9 cellular contexts compared by ENCODE assay signal in the genomic region with DNA sequence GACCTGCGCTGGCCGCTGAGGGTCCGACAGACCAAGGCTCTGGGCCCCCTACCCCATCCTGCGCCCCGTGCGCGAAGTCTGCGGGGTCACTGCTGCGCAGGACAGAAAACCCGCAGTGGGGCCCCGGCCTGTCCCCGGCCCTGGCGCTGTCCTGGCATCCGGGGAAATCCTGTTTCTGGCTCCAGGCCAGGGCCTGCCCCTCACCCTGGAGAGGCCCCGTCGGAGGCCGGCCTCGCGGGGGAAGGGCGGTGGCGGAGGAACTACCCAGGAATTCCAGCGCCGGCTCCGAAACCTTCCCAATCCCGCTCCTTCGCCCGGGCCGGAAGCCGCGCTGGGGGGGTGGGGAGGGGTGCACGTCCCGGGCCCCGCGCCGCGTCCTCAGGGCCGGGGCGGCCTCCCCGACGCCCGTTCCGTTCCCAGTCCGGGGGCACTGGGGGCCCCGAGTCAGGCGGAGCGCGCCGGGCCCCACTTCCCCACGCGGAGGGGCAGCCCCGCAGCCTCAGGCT.
DNase-seq lines count a peak whose midpoint lies in the region; ATAC-seq, FAIRE-seq and TF ChIP-seq lines count a peak whose summit lies in the region.
"Had no signal": no experiment of that assay in that cellular context is flagged by ENCODE, and none has a peak within 500 bp of the region (broad histone marks: within the 10 kb centered on the region; RNA-seq: fewer than 3 reads in every experiment).

No MANE protein-coding gene starts in this region.

- no peak for TF ChIP-seq CTCF in GM23338 (conservative IDR thresholded peaks at IDR 0.05; ENCODE audit: low read depth in 2 of 2)
- no peak for TF ChIP-seq CTCF in heart right ventricle (IDR thresholded peaks at IDR 0.05)
- TF ChIP-seq CTCF in prostate gland (IDR thresholded peaks at IDR 0.05), result peak in 1 of 4 experiments; percentile 4

- 9% methylated on average over 51 of the region's 51 CpGs for WGBS in heart right ventricle, 2 donors
- WGBS in prostate gland, result 26% methylated on average over 19 of the region's 51 CpGs

- FAIRE-seq in GM12891 (lab: Jason Lieb, UNC), result no peak

- H3K9me2 ChIP-seq in GM23338 (ENCODE audit: insufficient read depth), result no peaks in the 10 kb centered on the region

- peaks cover 11% of the 10 kb centered on the region for H3K4me1 Mint-ChIP-seq in GM23338
- H3K4me1 Mint-ChIP-seq in activated T-helper 17 cell treated with anti-CD3 and anti-CD28 coated beads, Interleukin-2, amount 50 U/mL, for 72 hours, result no peaks in the 10 kb centered on the region

- peak overlapping the region; percentile 83; the same call in 1 of the 2 replicates for H3K27ac ChIP-seq in GM23338 (ENCODE audit: low read depth)
- H3K27ac ChIP-seq in heart right ventricle, result peak overlapping the region; percentile 82 to 96 (median 91)
- H3K27ac ChIP-seq in prostate gland, result peak overlapping the region; percentile 83 to 89

- H3K4me3 ChIP-seq in GM23338 (peak overlapping the region; percentile 49), heart right ventricle (peak overlapping the region; percentile 45 to 80 (median 68)), prostate gland (peak overlapping the region; percentile 56 to 68)

- H3K9me3 Mint-ChIP-seq in GM23338, result no peaks in the 10 kb centered on the region
- H3K9me3 Mint-ChIP-seq in activated T-helper 17 cell treated with anti-CD3 and anti-CD28 coated beads, Interleukin-2, amount 50 U/mL, for 72 hours, result no peaks in the 10 kb centered on the region
- H3K9me3 Mint-ChIP-seq: brain had no signal

- ATAC-seq in GM23338, result peak; percentile 49
- peak; percentile 44 for ATAC-seq in activated T-helper 17 cell treated with anti-CD3 and anti-CD28 coated beads, Interleukin-2, amount 50 U/mL, for 72 hours (replicated peaks)
- peak; percentile 17 to 47 (median 30) for ATAC-seq in heart right ventricle

- H3K36me3 ChIP-seq in GM23338 (ENCODE audit: insufficient read depth) (no peaks in the 10 kb centered on the region), heart right ventricle (peaks cover 0 to 7% (median 0%) of the 10 kb centered on the region in 9 donors), prostate gland (no peaks in the 10 kb centered on the region)

- peaks cover 9% of the 10 kb centered on the region for H3K4me1 ChIP-seq in GM23338 (ENCODE audit: insufficient read depth)
- H3K4me1 ChIP-seq in heart right ventricle, result peaks cover 40 to 94% (median 64%) of the 10 kb centered on the region in 9 donors
- H3K4me1 ChIP-seq in prostate gland (replicated peaks), result peaks cover 27% of the 10 kb centered on the region

- no peaks in the 10 kb centered on the region for H3K9me3 ChIP-seq in heart right ventricle
- no peaks in the 10 kb centered on the region for H3K9me3 ChIP-seq in prostate gland

- no peak overlapping the region for H2AFZ ChIP-seq in GM23338

- no peaks in the 10 kb centered on the region for H3K79me2 ChIP-seq in GM23338 (replicated peaks; ENCODE audit: insufficient read depth)

- H3K36me3 Mint-ChIP-seq in GM23338 (ENCODE audit: low read depth), result peaks cover under 1% of the 10 kb centered on the region; the same call in 1 of the 3 replicates
- H3K36me3 Mint-ChIP-seq in activated T-helper 17 cell treated with anti-CD3 and anti-CD28 coated beads, Interleukin-2, amount 50 U/mL, for 72 hours (ENCODE audit: low read depth), result no peaks in the 10 kb centered on the region
- H3K36me3 Mint-ChIP-seq: brain had no signal

- TF ChIP-seq POLR2A in prostate gland (IDR thresholded peaks at IDR 0.05), result no peak
- TF ChIP-seq POLR2A in GM12891 (IDR thresholded peaks at IDR 0.05; ENCODE audit: low read depth, low read length), result no peak

- no peak overlapping the region for H3K27ac Mint-ChIP-seq in GM23338
- no peak overlapping the region for H3K27ac Mint-ChIP-seq in activated T-helper 17 cell treated with anti-CD3 and anti-CD28 coated beads, Interleukin-2, amount 50 U/mL, for 72 hours

- peaks cover 3% of the 10 kb centered on the region; the same call in 1 of the 2 replicates for H3F3A ChIP-seq in GM23338 (replicated peaks; ENCODE audit: low read depth)

- peak overlapping the region; percentile 57 for H3K4me3 Mint-ChIP-seq in GM23338
- no peak overlapping the region for H3K4me3 Mint-ChIP-seq in activated T-helper 17 cell treated with anti-CD3 and anti-CD28 coated beads, Interleukin-2, amount 50 U/mL, for 72 hours

- peaks cover 18% of the 10 kb centered on the region for H3K27me3 Mint-ChIP-seq in GM23338 (ENCODE audit: insufficient read depth, low read depth, poor library complexity)
- no peaks in the 10 kb centered on the region for H3K27me3 Mint-ChIP-seq in activated T-helper 17 cell treated with anti-CD3 and anti-CD28 coated beads, Interleukin-2, amount 50 U/mL, for 72 hours
- H3K27me3 Mint-ChIP-seq: brain had no signal

- H3K27me3 ChIP-seq in GM23338 (ENCODE audit: insufficient read depth) (no peaks in the 10 kb centered on the region), heart right ventricle (peaks cover 0 to 20% (median 0%) of the 10 kb centered on the region in 7 donors), prostate gland (replicated peaks; ENCODE audit: insufficient read depth) (no peaks in the 10 kb centered on the region)

- intact Hi-C loops in heart right ventricle (cut with DNase I) (loop anchor here (2.0 to 10.0 kb wide), 7 partner anchors 70 to 120 kb away; partner anchors contain the start of gene FAAP20 (in 4 of the 10)), prostate gland (cut with DNase I) (loop anchor here (5.0 kb wide), 2 partner anchors 42 to 68 kb away; no protein-coding TSS in a partner anchor)

- DNase-seq in 8988T (peak; percentile 86), GM23338 (ENCODE audit: low spot score) (peak; percentile 94), heart right ventricle (peak; percentile 73 to 77), prostate gland (ENCODE audit: low spot score) (no peak), NOMO-1 (lab: John Stamatoyannopoulos, UW; ENCODE audit: unreplicated experiment in 2 of 2) (no peak), AML-193 (lab: John Stamatoyannopoulos, UW) (no peak), GM12891 (ENCODE audit: insufficient read length, low spot score) (no peak)

- peak overlapping the region; percentile 78 for H3K4me2 ChIP-seq in GM23338

- no peaks in the 10 kb centered on the region for H4K20me1 ChIP-seq in GM23338 (replicated peaks; ENCODE audit: insufficient read depth)

TF ChIP-seq in GM23338, 12 proteins besides CTCF, POLR2A, EP300 and RAD21 (continues in another document):
- TF ChIP-seq POLR2AphosphoS5 (IDR thresholded peaks at IDR 0.05; ENCODE audit: low read depth), result 0 out of 2 replicates have a peak, but pooled peaks have one; percentile 21
- TF ChIP-seq ZNF331 (CRISPR knock-in tag; IDR thresholded peaks at IDR 0.05; ENCODE audit: low read depth), result no peak
- TF ChIP-seq, protein P1, sequence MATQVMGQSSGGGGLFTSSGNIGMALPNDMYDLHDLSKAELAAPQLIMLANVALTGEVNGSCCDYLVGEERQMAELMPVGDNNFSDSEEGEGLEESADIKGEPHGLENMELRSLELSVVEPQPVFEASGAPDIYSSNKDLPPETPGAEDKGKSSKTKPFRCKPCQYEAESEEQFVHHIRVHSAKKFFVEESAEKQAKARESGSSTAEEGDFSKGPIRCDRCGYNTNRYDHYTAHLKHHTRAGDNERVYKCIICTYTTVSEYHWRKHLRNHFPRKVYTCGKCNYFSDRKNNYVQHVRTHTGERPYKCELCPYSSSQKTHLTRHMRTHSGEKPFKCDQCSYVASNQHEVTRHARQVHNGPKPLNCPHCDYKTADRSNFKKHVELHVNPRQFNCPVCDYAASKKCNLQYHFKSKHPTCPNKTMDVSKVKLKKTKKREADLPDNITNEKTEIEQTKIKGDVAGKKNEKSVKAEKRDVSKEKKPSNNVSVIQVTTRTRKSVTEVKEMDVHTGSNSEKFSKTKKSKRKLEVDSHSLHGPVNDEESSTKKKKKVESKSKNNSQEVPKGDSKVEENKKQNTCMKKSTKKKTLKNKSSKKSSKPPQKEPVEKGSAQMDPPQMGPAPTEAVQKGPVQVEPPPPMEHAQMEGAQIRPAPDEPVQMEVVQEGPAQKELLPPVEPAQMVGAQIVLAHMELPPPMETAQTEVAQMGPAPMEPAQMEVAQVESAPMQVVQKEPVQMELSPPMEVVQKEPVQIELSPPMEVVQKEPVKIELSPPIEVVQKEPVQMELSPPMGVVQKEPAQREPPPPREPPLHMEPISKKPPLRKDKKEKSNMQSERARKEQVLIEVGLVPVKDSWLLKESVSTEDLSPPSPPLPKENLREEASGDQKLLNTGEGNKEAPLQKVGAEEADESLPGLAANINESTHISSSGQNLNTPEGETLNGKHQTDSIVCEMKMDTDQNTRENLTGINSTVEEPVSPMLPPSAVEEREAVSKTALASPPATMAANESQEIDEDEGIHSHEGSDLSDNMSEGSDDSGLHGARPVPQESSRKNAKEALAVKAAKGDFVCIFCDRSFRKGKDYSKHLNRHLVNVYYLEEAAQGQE (IDR thresholded peaks at IDR 0.05; ENCODE audit: unreplicated experiment), result no peak

TF ChIP-seq in GM12891, 5 proteins besides CTCF, POLR2A, EP300 and RAD21:
- TF ChIP-seq SPI1 (IDR thresholded peaks at IDR 0.05; ENCODE audit: low read depth, low read length) (no peak), POLR2AphosphoS5 (IDR thresholded peaks at IDR 0.05; ENCODE audit: low read depth, low read length) (no peak), PAX5 (IDR thresholded peaks at IDR 0.05; ENCODE audit: insufficient read depth, low read length, severe bottlenecking) (no peak), TAF1 (IDR thresholded peaks at IDR 0.05; ENCODE audit: low read depth, low read length) (no peak), POU2F2 (IDR thresholded peaks at IDR 0.05; ENCODE audit: low read depth, low read length) (no peak)

Comparison
In these comparisons a context has a peak if more than half of its experiments do, and no peak if none do; other contexts are left out.
1. DNase-seq: peak in 8988T (single experiment), GM23338 (single experiment) and heart right ventricle (2 of 2); none in prostate gland (single experiment), NOMO-1 (0 of 2), AML-193 (0 of 2) and GM12891 (single experiment).
2. Peak in every context shown above with its lines, with median percentiles within 50 percentile points of each other: ATAC-seq, H3K27ac ChIP-seq and H3K4me3 ChIP-seq.